ENCODE assay signal across 12 cellular contexts in genomic region chr3:27353221-27353620, GRCh38. TPM values are rescaled to one million over a fixed set of nuclear protein-coding genes. Genes with fewer than 3 reads are reported as not detected.
"Had no signal": no experiment of that assay in that cellular context is flagged by ENCODE, and none has a peak within 500 bp of the region (broad histone marks: within the 10 kb centered on the region; RNA-seq: fewer than 3 reads in every experiment).

No MANE protein-coding gene starts in this region.

- H3K4me3 ChIP-seq: ascending aorta, cardiac muscle cell, esophagus muscularis mucosa, neural progenitor cell, stomach had no signal

- H3K9ac ChIP-seq: neural progenitor cell had no signal

- H3K9me3 Mint-ChIP-seq: activated CD4-positive, alpha-beta T cell treated with anti-CD3 and anti-CD28 coated beads, Interleukin-2, amount 10 ng/mL, durations not matched to agents 7 days and 5 days; naive B cell; neural progenitor cell had no signal

- FAIRE-seq: urothelium cell line had no signal

- H3K4me1 ChIP-seq: ascending aorta, esophagus muscularis mucosa had no signal

- DNase-seq: activated CD4-positive, alpha-beta T cell treated with anti-CD3 and anti-CD28 coated beads, Interleukin-2, amount 10 ng/mL, durations not matched to agents 7 days and 5 days; activated CD8-positive, alpha-beta memory T cell treated with anti-CD3 and anti-CD28 coated beads, Interleukin-2, amount 50 U/mL, for 48 hours; activated naive CD4-positive, alpha-beta T cell treated with Interleukin-2 at 50 U/mL for 16 hours; islet precursor cell; naive B cell; stimulated activated CD4-positive, alpha-beta T cell treated with anti-CD3 and anti-CD28 coated beads, Interleukin-1b, Interleukin-23, amount 100 ng/mL, for 48 hours; stomach had no signal

- H3K4me3 Mint-ChIP-seq: activated CD4-positive, alpha-beta T cell treated with anti-CD3 and anti-CD28 coated beads, Interleukin-2, amount 10 ng/mL, durations not matched to agents 7 days and 5 days; naive B cell; neural progenitor cell had no signal

- H3K27ac ChIP-seq: ascending aorta, cardiac muscle cell, esophagus muscularis mucosa, neural progenitor cell, stomach had no signal

- H3K36me3 ChIP-seq: ascending aorta, cardiac muscle cell, esophagus muscularis mucosa, neural progenitor cell, stomach had no signal

- H3K27me3 ChIP-seq: ascending aorta, cardiac muscle cell, esophagus muscularis mucosa, neural progenitor cell, stomach had no signal

- H3K36me3 Mint-ChIP-seq: naive B cell, neural progenitor cell had no signal

- H3K4me1 Mint-ChIP-seq: neural progenitor cell had no signal

- H3K9me3 ChIP-seq: ascending aorta, esophagus muscularis mucosa, stomach had no signal

- H3K27me3 Mint-ChIP-seq: naive B cell had no signal

- H3K27ac Mint-ChIP-seq: activated CD4-positive, alpha-beta T cell treated with anti-CD3 and anti-CD28 coated beads, Interleukin-2, amount 10 ng/mL, durations not matched to agents 7 days and 5 days; naive B cell; neural progenitor cell had no signal

RNA-seq across cellular contexts. Expression of gene NEK10, which starts 16.0 kb away (rescaled TPM):
- total RNA-seq: ascending aorta had no signal
